12 cellular contexts compared by ENCODE assay signal in genomic region chr22:49968313-49968830, GRCh38. TPM values are rescaled to one million over a fixed set of nuclear protein-coding genes. Genes with fewer than 3 reads are reported as not detected.
A peak's percentile ranks its signal among the peaks of the same experiment; 100 is the strongest.
DNase-seq lines count a peak whose midpoint lies in the region; ATAC-seq, FAIRE-seq and TF ChIP-seq lines count a peak whose summit lies in the region.
"Had no signal": no experiment of that assay in that cellular context is flagged by ENCODE, and none has a peak within 500 bp of the region (broad histone marks: within the 10 kb centered on the region; RNA-seq: fewer than 3 reads in every experiment).

No MANE protein-coding gene starts in this region.

- CTCF ChIA-PET in activated B cell treated with CpG ODN at 0.5 μM for 24 hours (lab: Charles Lee), result no interaction called here

- peaks cover 9% of the 10 kb centered on the region; the same call in 1 of the 2 replicates for H3K79me2 ChIP-seq in DND-41 (ENCODE audit: insufficient read depth, low read length)

- 76 to 89% (median 82%) methylated on average over 11 of the region's 11 CpGs for WGBS in small intestine, 3 donors

- intact Hi-C loops in activated B cell treated with CpG ODN at 0.5 μM for 24 hours (cut with micrococcal nuclease), result loop anchor here (10.0 kb wide), 1 partner anchor 576 kb away; the partner anchor contains the start of gene KLHDC7B
- intact Hi-C loops in left ventricle myocardium superior (cut with micrococcal nuclease), result no loop called here

- no peak overlapping the region for H3K27ac ChIP-seq in DND-41 (ENCODE audit: low read length)
- peak overlapping the region; percentile 8 to 87 for H3K27ac ChIP-seq in small intestine (ENCODE audit: low read depth in 1 of 2, low read length in 1 of 2)

- no peak overlapping the region; the same call in 1 of the 2 replicates for H3K9ac ChIP-seq in DND-41 (ENCODE audit: low read depth, low read length)

- no peaks in the 10 kb centered on the region for H3K27me3 ChIP-seq in DND-41 (ENCODE audit: insufficient read depth, low read length, poor library complexity)
- no peaks in the 10 kb centered on the region for H3K27me3 ChIP-seq in small intestine (ENCODE audit: control insufficient read depth in 2 of 2, insufficient read depth in 2 of 2, low read length in 2 of 2)

- no peaks in the 10 kb centered on the region for H3K9me3 ChIP-seq in DND-41 (ENCODE audit: insufficient read depth, low read length, severe bottlenecking)
- H3K9me3 ChIP-seq in small intestine (ENCODE audit: control insufficient read depth, low read depth), result no peaks in the 10 kb centered on the region

- no peak overlapping the region for H2AFZ ChIP-seq in DND-41 (ENCODE audit: low read depth, low read length)

- H3K4me1 ChIP-seq in DND-41 (ENCODE audit: insufficient read depth, low read length) (peaks cover 38% of the 10 kb centered on the region), small intestine (ENCODE audit: control insufficient read depth in 2 of 2, insufficient read depth in 1 of 2, low read depth in 1 of 2, low read length in 1 of 2) (peaks cover 5 to 8% of the 10 kb centered on the region in 2 donors)

- no peak for TF ChIP-seq CTCF in DND-41 (IDR thresholded peaks at IDR 0.05; ENCODE audit: borderline replicate concordance, extremely low read depth, low read length, poor library complexity, severe bottlenecking)
- TF ChIP-seq CTCF in activated B cell treated with CpG ODN at 0.5 μM for 24 hours (IDR thresholded peaks at IDR 0.05), result no peak

- H3K36me3 ChIP-seq in DND-41 (ENCODE audit: insufficient read depth, low read length) (peaks cover 12% of the 10 kb centered on the region), small intestine (ENCODE audit: control insufficient read depth in 2 of 2, insufficient read depth in 2 of 2, low read length in 2 of 2) (peaks cover 9 to 10% of the 10 kb centered on the region in 2 donors)

- H3K4me3 Mint-ChIP-seq in activated B cell treated with CpG ODN at 0.5 μM for 24 hours, result no peak overlapping the region
- H3K4me3 Mint-ChIP-seq: memory B cell had no signal

- ATAC-seq in DND-41 (ENCODE audit: insufficient read depth, low read depth) (no peak), activated B cell treated with CpG ODN at 0.5 μM for 24 hours (ENCODE audit: low read depth) (no peak), left ventricle myocardium superior (no peak), GM18868 (IDR thresholded peaks at IDR 0.05; ENCODE audit: unreplicated experiment) (no peak), HG02970 (IDR thresholded peaks at IDR 0.05; ENCODE audit: low FRiP score, unreplicated experiment) (no peak)

- no peak for FAIRE-seq in small intestine (lab: Jason Lieb, UNC)

- H3K27ac Mint-ChIP-seq in activated B cell treated with CpG ODN at 0.5 μM for 24 hours, result peak overlapping the region; percentile 50

- no peaks in the 10 kb centered on the region for H3K9me3 Mint-ChIP-seq in activated B cell treated with CpG ODN at 0.5 μM for 24 hours
- H3K9me3 Mint-ChIP-seq: memory B cell had no signal

- POLR2A ChIA-PET in activated B cell treated with CpG ODN at 0.5 μM for 24 hours (lab: Charles Lee), result interaction anchor here (0.9 to 18.9 kb wide), 4 partner anchors 15 to 44 kb away, joined by 3 to 828 read pairs (median 6); partner anchors contain the start of gene IL17REL

- peaks cover 19% of the 10 kb centered on the region for H3K36me3 Mint-ChIP-seq in activated B cell treated with CpG ODN at 0.5 μM for 24 hours (ENCODE audit: low read depth)
- H3K36me3 Mint-ChIP-seq: memory B cell had no signal

- H4K20me1 ChIP-seq in DND-41 (ENCODE audit: insufficient read depth, low read length), result peaks cover 29% of the 10 kb centered on the region

- H3K4me1 Mint-ChIP-seq in activated B cell treated with CpG ODN at 0.5 μM for 24 hours, result peaks cover 53% of the 10 kb centered on the region

- H3K27me3 Mint-ChIP-seq in activated B cell treated with CpG ODN at 0.5 μM for 24 hours, result no peaks in the 10 kb centered on the region
- H3K27me3 Mint-ChIP-seq: memory B cell had no signal

- H3K4me3 ChIP-seq in DND-41 (ENCODE audit: low read depth in 1 of 2, low read length in 2 of 2) (no peak overlapping the region), small intestine (ENCODE audit: low read depth in 1 of 2, low read length in 2 of 2) (no peak overlapping the region)

- DNase-seq in DND-41 (peak; percentile 5), activated B cell treated with CpG ODN at 0.5 μM for 24 hours (peak; percentile 18), left ventricle myocardium superior (peak; percentile 32), small intestine (no peak), A172 (ENCODE audit: low spot score) (no peak), HT-29 (ENCODE audit: low spot score) (no peak)
- DNase-seq: NCI-H526, T1000 had no signal

- no peak overlapping the region for H3K4me2 ChIP-seq in DND-41 (ENCODE audit: insufficient read depth, low read length)

RNA-seq across cellular contexts. Expression of gene PIM3, which starts 7.8 kb away (rescaled TPM):
- total RNA-seq in activated B cell treated with CpG ODN at 0.5 μM for 24 hours (79.8 and 91.7 TPM in 2 replicates), left ventricle myocardium superior (65.1 TPM)
- polyA plus RNA-seq in small intestine, result 10 to 100 TPM; 35.7 to 72.2 (median 49.4) TPM
- total RNA-seq in A172 (2014; rRNA removed; shearing (Covaris generic)), result 41.7 and 48.7 TPM in 2 replicates
- total RNA-seq in HT-29 (2014; rRNA removed; shearing (Covaris generic)), result 161 and 183 TPM in 2 replicates

RNA-seq across cellular contexts. Expression of gene IL17REL, which starts 44.2 kb away (rescaled TPM):
- total RNA-seq in activated B cell treated with CpG ODN at 0.5 μM for 24 hours (0.15 and 0.31 TPM in 2 replicates), left ventricle myocardium superior (not detected)
- polyA plus RNA-seq in small intestine, result under 1 TPM in 2 of 3 donors, not detected in 1; 0.27 to 0.49 TPM
- total RNA-seq in A172 (2014; rRNA removed; shearing (Covaris generic)), result not detected in 2 replicates
- 0.03 and 0.13 TPM in 2 replicates for total RNA-seq in HT-29 (2014; rRNA removed; shearing (Covaris generic))
- total RNA-seq: aorta had no signal

RNA-seq across cellular contexts. Expression of gene CRELD2, which starts 49.9 kb away (rescaled TPM):
- 44.5 and 45.0 TPM in 2 replicates for total RNA-seq in activated B cell treated with CpG ODN at 0.5 μM for 24 hours
- total RNA-seq in left ventricle myocardium superior, result 27.4 TPM
- 100 to 1,000 TPM in 1 of 3 donors, 10 to 100 TPM in 2; 11.9 to 107 (median 20.8) TPM for polyA plus RNA-seq in small intestine
- 41.9 and 48.3 TPM in 2 replicates for total RNA-seq in A172 (2014; rRNA removed; shearing (Covaris generic))
- total RNA-seq in HT-29 (2014; rRNA removed; shearing (Covaris generic)), result 70.4 and 75.0 TPM in 2 replicates

RNA-seq across cellular contexts. Expression of gene ALG12, which starts 50.1 kb away (rescaled TPM):
- 15.5 and 18.2 TPM in 2 replicates for total RNA-seq in activated B cell treated with CpG ODN at 0.5 μM for 24 hours
- 16.2 TPM for total RNA-seq in left ventricle myocardium superior
- polyA plus RNA-seq in small intestine, result 10 to 100 TPM in 1 of 3 donors, 1 to 10 TPM in 2; 9.4 to 15.2 (median 9.5) TPM
- total RNA-seq in A172 (2014; rRNA removed; shearing (Covaris generic)), result 8.8 and 10.4 TPM in 2 replicates
- 17.9 and 27.1 TPM in 2 replicates for total RNA-seq in HT-29 (2014; rRNA removed; shearing (Covaris generic))

Comparison
In these comparisons a context has a peak if more than half of its experiments do, and no peak if none do; other contexts are left out.
1. DNase-seq: peak in DND-41 (single experiment), activated B cell treated with CpG ODN at 0.5 μM for 24 hours (single experiment) and left ventricle myocardium superior (single experiment); none in small intestine (single experiment), A172 (single experiment) and HT-29 (single experiment).